ENCODE assay signal across 10 cellular contexts in the genomic region with DNA sequence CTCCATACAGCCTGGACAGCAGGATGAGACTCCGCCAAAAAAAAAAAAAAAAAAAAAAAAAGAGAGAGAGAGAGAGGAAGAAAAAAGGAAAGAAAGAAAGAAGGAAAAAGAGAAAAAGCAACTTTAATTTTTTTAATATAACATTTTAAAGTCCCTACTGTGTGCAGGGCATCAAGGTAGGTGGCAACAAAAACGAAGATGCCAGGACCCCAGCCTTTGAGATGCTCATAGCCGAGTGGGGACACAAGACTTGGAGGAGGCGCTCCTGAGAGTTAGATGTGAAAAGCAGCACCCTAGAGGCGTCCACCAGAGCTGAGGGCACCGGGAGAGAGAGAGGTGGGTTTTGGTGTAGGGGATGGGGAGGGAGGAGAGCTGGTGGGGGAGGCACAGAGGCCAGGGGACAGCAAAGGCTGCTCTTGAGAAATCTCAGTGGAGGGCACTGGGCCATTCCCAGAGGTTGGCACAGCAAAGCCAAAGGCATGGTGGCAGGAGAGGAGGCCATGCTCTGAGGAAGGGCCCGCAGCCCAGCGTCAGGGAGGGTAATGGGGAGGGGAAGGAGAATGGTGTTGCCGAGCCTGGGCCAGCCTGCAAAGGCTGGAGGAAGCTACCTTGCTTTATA.
DNase-seq lines count a peak whose midpoint lies in the region; ATAC-seq and TF ChIP-seq lines count a peak whose summit lies in the region.
"Had no signal": no experiment of that assay in that cellular context is flagged by ENCODE, and none has a peak within 500 bp of the region (broad histone marks: within the 10 kb centered on the region; RNA-seq: fewer than 3 reads in every experiment).

No MANE protein-coding gene starts in this region.

- H3K9me3 ChIP-seq in Panc1 (ENCODE audit: control insufficient read depth, insufficient read depth, low read depth, low read length) = no peaks in the 10 kb centered on the region
- no peaks in the 10 kb centered on the region for H3K9me3 ChIP-seq in trophoblast cell (ENCODE audit: insufficient read depth, low read depth, low read length)

- peaks cover 22% of the 10 kb centered on the region for H3K27me3 Mint-ChIP-seq in endothelial cell (ENCODE audit: unreplicated experiment)

- peak overlapping the region; percentile 99 for H2AK5ac ChIP-seq in trophoblast cell (ENCODE audit: low read length)

- peak overlapping the region; percentile 15 for H2AFZ ChIP-seq in trophoblast cell (ENCODE audit: insufficient read depth, low read length, poor library complexity)

- peak overlapping the region; percentile 71 for H2BK5ac ChIP-seq in trophoblast cell (ENCODE audit: low read depth, low read length, poor library complexity)

- peak overlapping the region; percentile 77 for H4K8ac ChIP-seq in trophoblast cell (ENCODE audit: low read depth, low read length)

- H3K14ac ChIP-seq in trophoblast cell (ENCODE audit: low read length) = peak overlapping the region; percentile 78

- peaks cover 84% of the 10 kb centered on the region for H3K79me1 ChIP-seq in trophoblast cell (ENCODE audit: low read length)

- H3K4ac ChIP-seq in trophoblast cell (ENCODE audit: low read depth, low read length) = peak overlapping the region; percentile 66

- intact Hi-C loops in Panc1 (cut with micrococcal nuclease; ENCODE audit: unreplicated experiment) = loop anchor here (5.0 to 10.0 kb wide), 2 partner anchors 70 to 308 kb away; a partner anchor contains a TSS

- no peaks in the 10 kb centered on the region for H3K36me3 ChIP-seq in Panc1 (ENCODE audit: control insufficient read depth, insufficient read depth, low read length)
- no peaks in the 10 kb centered on the region for H3K36me3 ChIP-seq in trophoblast cell (ENCODE audit: control insufficient read depth in 1 of 2, insufficient read depth in 2 of 2, low read length in 2 of 2)

- in situ Hi-C loops in Panc1 (cut with HindIII; ENCODE audit: low pct_unique_long_range_greater_than_20kb, low sequenced_read_pairs) = no loop called here

- peak overlapping the region; percentile 100 for H4K91ac ChIP-seq in trophoblast cell (ENCODE audit: low read depth, low read length)

- H3K18ac ChIP-seq in trophoblast cell (ENCODE audit: low read length) = peak overlapping the region; percentile 89

- peaks cover 74% of the 10 kb centered on the region for H3K4me1 ChIP-seq in Panc1 (ENCODE audit: control insufficient read depth, insufficient read depth, low read length)
- peaks cover 68 to 75% of the 10 kb centered on the region in 2 experiments for H3K4me1 ChIP-seq in trophoblast cell (ENCODE audit: control insufficient read depth in 1 of 2, insufficient read depth in 2 of 2, low read length in 2 of 2)

- H3K36me3 Mint-ChIP-seq in endothelial cell (ENCODE audit: low read depth, unreplicated experiment) = peaks cover 6% of the 10 kb centered on the region

- peak overlapping the region; percentile 100 for H2BK120ac ChIP-seq in trophoblast cell (ENCODE audit: insufficient read depth, low read length, poor library complexity)

- H3K4me2 ChIP-seq in trophoblast cell (ENCODE audit: low read length) = no peak overlapping the region

- peak overlapping the region; percentile 97 for H2BK12ac ChIP-seq in trophoblast cell (ENCODE audit: low read length)

- no peak overlapping the region for H3K9ac ChIP-seq in trophoblast cell (ENCODE audit: low read length)

- H3K27me3 ChIP-seq in Panc1 (ENCODE audit: control insufficient read depth, insufficient read depth, low read length) = no peaks in the 10 kb centered on the region
- H3K27me3 ChIP-seq in trophoblast cell (ENCODE audit: insufficient read depth, low read length) = no peaks in the 10 kb centered on the region

- no peak overlapping the region for H3K23ac ChIP-seq in trophoblast cell (ENCODE audit: low read length)

- CTCF ChIA-PET in Panc1 (lab: Charles Lee) = interaction anchor here (0.6 to 0.7 kb wide), 3 partner anchors 132 to 773 kb away, joined by 5 to 8 read pairs (median 6); no protein-coding TSS in a partner anchor

- ATAC-seq in Panc1 (no peak), GM21576 (IDR thresholded peaks at IDR 0.05; ENCODE audit: unreplicated experiment) (no peak), HG03571 (IDR thresholded peaks at IDR 0.05; ENCODE audit: unreplicated experiment) (no peak), HG03095 (IDR thresholded peaks at IDR 0.05; ENCODE audit: unreplicated experiment) (no peak)

- no peak for TF ChIP-seq CTCF in C4-2B (conservative IDR thresholded peaks at IDR 0.05)
- no peak for TF ChIP-seq CTCF in Panc1 (IDR thresholded peaks at IDR 0.05)
- TF ChIP-seq CTCF in endothelial cell (IDR thresholded peaks at IDR 0.05; ENCODE audit: unreplicated experiment) = no peak

- H3K4me3 Mint-ChIP-seq in endothelial cell (ENCODE audit: unreplicated experiment) = no peak overlapping the region
- H3K4me3 Mint-ChIP-seq: activated B cell treated with CpG ODN at 0.5 μM for 24 hours had no signal

- peak overlapping the region; percentile 99 for H3K27ac ChIP-seq in C4-2B
- H3K27ac ChIP-seq in Panc1 (ENCODE audit: low read length) = peak overlapping the region; percentile 98
- peak overlapping the region; percentile 48 for H3K27ac ChIP-seq in trophoblast cell (ENCODE audit: low read depth, low read length)

- no peak for DNase-seq in Panc1 (ENCODE audit: low read depth, low spot score)
- no peak for DNase-seq in endothelial cell (ENCODE audit: low spot score)
- no peak for DNase-seq in trophoblast cell
- no peak for DNase-seq in activated CD8-positive, alpha-beta memory T cell treated with anti-CD3 and anti-CD28 coated beads, Interleukin-2, amount 50 U/mL, for 48 hours
- DNase-seq: activated B cell treated with CpG ODN at 0.5 μM for 24 hours, EL had no signal

- POLR2A ChIA-PET in Panc1 (lab: Charles Lee) = no interaction called here

- BruUV-seq in Panc1 (replicated peaks; lab: Mats Ljungman, UMichigan) = no TSS peak

- WGBS in trophoblast cell (ENCODE audit: extremely low coverage, insufficient coverage, insufficient read length) = no CpG with 5 or more reads among the region's 9 CpGs

- H3K27ac Mint-ChIP-seq in endothelial cell (ENCODE audit: unreplicated experiment) = peak overlapping the region; percentile 64

- H3K9me3 Mint-ChIP-seq in endothelial cell (ENCODE audit: unreplicated experiment) = no peaks in the 10 kb centered on the region
- H3K9me3 Mint-ChIP-seq: activated B cell treated with CpG ODN at 0.5 μM for 24 hours had no signal

- H3K79me2 ChIP-seq in trophoblast cell (ENCODE audit: control insufficient read depth, insufficient read depth, low read length, poor library complexity) = peaks cover 50% of the 10 kb centered on the region

- peaks cover 47% of the 10 kb centered on the region for H3K4me1 Mint-ChIP-seq in endothelial cell (ENCODE audit: unreplicated experiment)

- H4K12ac ChIP-seq in trophoblast cell (ENCODE audit: low read depth, low read length) = no peak overlapping the region

- H3K4me3 ChIP-seq in Panc1 (ENCODE audit: low read depth in 2 of 2, low read length in 2 of 2) (no peak overlapping the region), trophoblast cell (ENCODE audit: low read depth, low read length) (no peak overlapping the region)

Comparison
In these comparisons a context has a peak if more than half of its experiments do, and no peak if none do; other contexts are left out.
1. H3K27ac ChIP-seq: peak in every context shown above with its lines; median percentile 99 in C4-2B; 98 in Panc1; 48 in trophoblast cell.